ENCODE assay signal across 29 cellular contexts in the genomic region with DNA sequence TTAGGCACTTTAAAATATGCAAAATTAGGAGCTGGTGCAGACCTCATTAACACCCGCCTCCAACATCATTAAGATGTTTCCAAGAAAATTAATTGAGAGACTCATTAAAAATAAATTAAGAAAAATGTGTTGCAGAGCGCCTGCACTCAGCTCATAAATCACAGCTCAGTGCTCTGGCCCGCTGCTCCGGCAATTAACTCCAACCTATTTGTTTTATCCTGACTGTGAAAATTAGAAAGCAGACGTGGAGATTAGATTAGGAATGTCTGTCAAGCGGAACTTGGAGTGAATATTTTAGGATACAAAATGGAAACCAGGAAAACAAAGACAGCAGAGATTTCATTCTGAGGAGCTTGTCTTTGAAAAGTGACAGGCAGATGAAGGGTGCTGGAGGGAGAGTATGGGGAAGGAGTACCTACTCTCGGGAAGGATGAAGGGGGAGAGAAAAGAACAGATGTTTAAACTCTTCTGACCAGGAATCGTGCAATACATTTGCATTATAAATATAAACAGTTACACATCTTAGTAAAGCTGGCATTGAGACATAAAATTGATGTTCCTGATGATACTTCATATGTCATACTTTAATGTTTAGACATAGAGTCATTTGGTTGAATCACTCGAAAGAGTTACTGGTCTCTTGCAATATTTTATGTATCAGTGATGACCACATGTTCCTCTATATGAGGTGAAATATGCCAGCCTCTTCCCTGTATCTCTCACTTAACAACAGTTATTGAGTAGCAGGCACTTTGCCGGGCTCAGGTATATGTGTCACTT. TPM values are rescaled to one million over a fixed set of nuclear protein-coding genes. Genes with fewer than 3 reads are reported as not detected.
DNase-seq lines count a peak whose midpoint lies in the region; TF ChIP-seq lines count a peak whose summit lies in the region.
"Had no signal": no experiment of that assay in that cellular context is flagged by ENCODE, and none has a peak within 500 bp of the region (broad histone marks: within the 10 kb centered on the region; RNA-seq: fewer than 3 reads in every experiment).

No MANE protein-coding gene starts in this region.

- TF ChIP-seq CTCF in neural cell (IDR thresholded peaks at IDR 0.05; ENCODE audit: poor library complexity, severe bottlenecking) (no peak), GM13976 (IDR thresholded peaks at IDR 0.05; ENCODE audit: borderline replicate concordance, control extremely low read depth, extremely low read depth, insufficient read depth, missing control alignments) (no peak)

- H4K20me1 ChIP-seq in neural cell (ENCODE audit: insufficient read depth) = no peaks in the 10 kb centered on the region

- H3K27me3 ChIP-seq in duodenal mucosa (ENCODE audit: control insufficient read depth in 1 of 2, insufficient read depth in 2 of 2, low read length in 2 of 2) = no peaks in the 10 kb centered on the region
- H3K27me3 ChIP-seq in neural cell (ENCODE audit: insufficient read depth, low read depth, low read length) = no peaks in the 10 kb centered on the region
- H3K27me3 ChIP-seq: BE2C, body of pancreas, left lung, tibial nerve had no signal

- no peaks in the 10 kb centered on the region for H3K79me2 ChIP-seq in neural cell (replicated peaks; ENCODE audit: insufficient read depth, low read length)

- no peak for TF ChIP-seq RAD21 in neural cell (conservative IDR thresholded peaks at IDR 0.05)

- DNase-seq in ELR (ENCODE audit: low read depth) (peak; percentile 18), NCI-H1694 (lab: John Stamatoyannopoulos, UW) (peak; percentile 64), NCI-H2227 (lab: John Stamatoyannopoulos, UW; ENCODE audit: unreplicated experiment) (no peak), HK-2 (ENCODE audit: unreplicated experiment) (no peak), GM13976 (ENCODE audit: low spot score) (no peak), SKM-1 (lab: John Stamatoyannopoulos, UW; ENCODE audit: unreplicated experiment) (no peak)
- DNase-seq: ACHN; activated CD4-positive, alpha-beta memory T cell treated with anti-CD3 and anti-CD28 coated beads for 36 hours; activated CD8-positive, alpha-beta memory T cell treated with anti-CD3 and anti-CD28 coated beads, Interleukin-2, amount 50 U/mL, for 4 hours; activated naive CD4-positive, alpha-beta T cell; activated naive CD8-positive, alpha-beta T cell treated with anti-CD3 and anti-CD28 coated beads, Interleukin-2, amount 50 U/mL, for 24 hours; BE2C; body of pancreas; CD8-positive, alpha-beta memory T cell; cerebellar nuclear complex; dermis blood vessel endothelial cell; EL; Karpas-422; left lung; mesendoderm; NCI-H1436; NCI-H510A; PC-3; posterior cingulate gyrus; right cardiac atrium; stimulated activated CD4-positive, alpha-beta T cell treated with anti-CD3 and anti-CD28 coated beads, Interleukin-4, amount 100 ng/mL, for 1 hour had no signal

- H3K4me3 ChIP-seq in duodenal mucosa (ENCODE audit: low read depth in 1 of 2, low read length in 2 of 2) = peak overlapping the region; percentile 10 to 24
- peak overlapping the region; percentile 35 for H3K4me3 ChIP-seq in neural cell (ENCODE audit: low read length)
- H3K4me3 ChIP-seq: body of pancreas, left lung, tibial nerve had no signal

- H3K9ac ChIP-seq in duodenal mucosa (ENCODE audit: low read depth in 1 of 2, low read length in 2 of 2) (no peak overlapping the region), neural cell (ENCODE audit: low read length) (peak overlapping the region; percentile 55)

- H3K36me3 ChIP-seq in duodenal mucosa (ENCODE audit: control insufficient read depth in 1 of 2, insufficient read depth in 2 of 2, low read length in 2 of 2) = no peaks in the 10 kb centered on the region
- H3K36me3 ChIP-seq in neural cell (ENCODE audit: insufficient read depth, low read length) = no peaks in the 10 kb centered on the region
- H3K36me3 ChIP-seq: BE2C, left lung, tibial nerve had no signal

- no peak overlapping the region for H2AFZ ChIP-seq in neural cell (ENCODE audit: low read depth, low read length)

- H3K27ac ChIP-seq in duodenal mucosa (ENCODE audit: low read depth, low read length) (no peak overlapping the region), neural cell (ENCODE audit: low read length) (peak overlapping the region; percentile 69)
- H3K27ac ChIP-seq: body of pancreas, left lung, tibial nerve had no signal

- H3K4me1 ChIP-seq in duodenal mucosa (ENCODE audit: control insufficient read depth in 1 of 2, insufficient read depth in 2 of 2, low read length in 2 of 2) = peaks cover 18 to 44% of the 10 kb centered on the region in 2 donors
- H3K4me1 ChIP-seq: left lung, tibial nerve had no signal

- TF ChIP-seq EP300 in neural cell (conservative IDR thresholded peaks at IDR 0.05; ENCODE audit: poor library complexity, severe bottlenecking) = peak; percentile 36

- peak overlapping the region; percentile 32 for H3K4me2 ChIP-seq in neural cell (ENCODE audit: low read length)

- in situ Hi-C loops in GM13976 (cut with MboI; ENCODE audit: low sequenced_read_pairs, unreplicated experiment) = no loop called here

- H3K9me3 ChIP-seq in duodenal mucosa (ENCODE audit: control insufficient read depth in 1 of 2, low read length in 2 of 2) = no peaks in the 10 kb centered on the region
- H3K9me3 ChIP-seq in neural cell (ENCODE audit: low read length) = no peaks in the 10 kb centered on the region
- H3K9me3 ChIP-seq: BE2C, body of pancreas, left lung, tibial nerve had no signal

- no peaks in the 10 kb centered on the region for H3K9me2 ChIP-seq in neural cell (ENCODE audit: insufficient read depth, low read length)

- peaks cover 2% of the 10 kb centered on the region for H3F3A ChIP-seq in neural cell (ENCODE audit: insufficient read depth, low read length, poor library complexity, severe bottlenecking)

TF ChIP-seq in neural cell, 6 proteins besides CTCF, POLR2A, EP300 and RAD21:
- TF ChIP-seq EZH2 (IDR thresholded peaks at IDR 0.05; ENCODE audit: borderline replicate concordance, insufficient read depth, low read length, poor library complexity, severe bottlenecking) = no peak
- TF ChIP-seq, protein P1, sequence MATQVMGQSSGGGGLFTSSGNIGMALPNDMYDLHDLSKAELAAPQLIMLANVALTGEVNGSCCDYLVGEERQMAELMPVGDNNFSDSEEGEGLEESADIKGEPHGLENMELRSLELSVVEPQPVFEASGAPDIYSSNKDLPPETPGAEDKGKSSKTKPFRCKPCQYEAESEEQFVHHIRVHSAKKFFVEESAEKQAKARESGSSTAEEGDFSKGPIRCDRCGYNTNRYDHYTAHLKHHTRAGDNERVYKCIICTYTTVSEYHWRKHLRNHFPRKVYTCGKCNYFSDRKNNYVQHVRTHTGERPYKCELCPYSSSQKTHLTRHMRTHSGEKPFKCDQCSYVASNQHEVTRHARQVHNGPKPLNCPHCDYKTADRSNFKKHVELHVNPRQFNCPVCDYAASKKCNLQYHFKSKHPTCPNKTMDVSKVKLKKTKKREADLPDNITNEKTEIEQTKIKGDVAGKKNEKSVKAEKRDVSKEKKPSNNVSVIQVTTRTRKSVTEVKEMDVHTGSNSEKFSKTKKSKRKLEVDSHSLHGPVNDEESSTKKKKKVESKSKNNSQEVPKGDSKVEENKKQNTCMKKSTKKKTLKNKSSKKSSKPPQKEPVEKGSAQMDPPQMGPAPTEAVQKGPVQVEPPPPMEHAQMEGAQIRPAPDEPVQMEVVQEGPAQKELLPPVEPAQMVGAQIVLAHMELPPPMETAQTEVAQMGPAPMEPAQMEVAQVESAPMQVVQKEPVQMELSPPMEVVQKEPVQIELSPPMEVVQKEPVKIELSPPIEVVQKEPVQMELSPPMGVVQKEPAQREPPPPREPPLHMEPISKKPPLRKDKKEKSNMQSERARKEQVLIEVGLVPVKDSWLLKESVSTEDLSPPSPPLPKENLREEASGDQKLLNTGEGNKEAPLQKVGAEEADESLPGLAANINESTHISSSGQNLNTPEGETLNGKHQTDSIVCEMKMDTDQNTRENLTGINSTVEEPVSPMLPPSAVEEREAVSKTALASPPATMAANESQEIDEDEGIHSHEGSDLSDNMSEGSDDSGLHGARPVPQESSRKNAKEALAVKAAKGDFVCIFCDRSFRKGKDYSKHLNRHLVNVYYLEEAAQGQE (IDR thresholded peaks at IDR 0.05; ENCODE audit: borderline replicate concordance) = peak; percentile 85
- no peak for TF ChIP-seq SMC3 (conservative IDR thresholded peaks at IDR 0.05; ENCODE audit: poor library complexity)
- TF ChIP-seq MXI1 (conservative IDR thresholded peaks at IDR 0.05; ENCODE audit: poor library complexity, severe bottlenecking) = no peak
- TF ChIP-seq POLR2AphosphoS5 (IDR thresholded peaks at IDR 0.05) = no peak
- TF ChIP-seq TAF1 (IDR thresholded peaks at IDR 0.05; ENCODE audit: low read depth) = no peak
TF ChIP-seq in neural cell: peak in this region for 1.

RNA-seq across cellular contexts. Expression of a gene that starts 49.5 kb away (rescaled TPM):
- 0.12 and 1.0 TPM in 2 replicates for polyA plus RNA-seq in neural cell
- 2.2 and 2.7 TPM in 2 replicates for polyA minus RNA-seq in neural cell

Comparison
In these comparisons a context has a peak if more than half of its experiments do, and no peak if none do; other contexts are left out.
1. DNase-seq: peak in ELR (single experiment) and NCI-H1694 (single experiment); none in NCI-H2227 (single experiment), HK-2 (single experiment), GM13976 (single experiment) and SKM-1 (single experiment).